26 cellular contexts compared by ENCODE assay signal in genomic region chr7:125409921-125410320, GRCh38.
"Had no signal": no experiment of that assay in that cellular context is flagged by ENCODE, and none has a peak within 500 bp of the region (broad histone marks: within the 10 kb centered on the region; RNA-seq: fewer than 3 reads in every experiment).

No MANE protein-coding gene starts in this region.

- FAIRE-seq: pancreas, small intestine, urothelium cell line had no signal

- DNase-seq: nephron progenitor cell; nucleus accumbens; pancreas; retina; right lobe of liver; sigmoid colon; small intestine; stimulated activated CD4-positive, alpha-beta T cell treated with anti-CD3 and anti-CD28 coated beads, Interleukin-15, amount 100 ng/mL, for 24 hours; stimulated activated CD4-positive, alpha-beta T cell treated with anti-CD3 and anti-CD28 coated beads, Interleukin-2, amount 100 ng/mL, for 24 hours; stimulated activated CD4-positive, alpha-beta T cell treated with anti-CD3 and anti-CD28 coated beads, Interleukin-2, amount 100 ng/mL, for 48 hours; stimulated activated CD4-positive, alpha-beta T cell treated with anti-CD3 and anti-CD28 coated beads, Interleukin-4, amount 100 ng/mL, for 24 hours; stimulated activated naive B cell treated with anti-CD40 and anti-IgM and Interleukin-4, amounts not matched to agents 10 μg/mL and 1 μg/mL and 100 μg/mL, for 72 hours; stimulated activated naive CD4-positive, alpha-beta T cell treated with Interleukin-2 at 50 U/mL for 16 hours; stomach; thyroid gland; trophoblast cell had no signal

- H3K36me3 ChIP-seq: neutrophil, pancreas, prostate gland, right atrium auricular region, right lobe of liver, sigmoid colon, stomach, thoracic aorta, thyroid gland, tibial nerve, upper lobe of left lung, vagina had no signal

- ATAC-seq: natural killer cell treated with Interleukin-12 subunit alpha and Interleukin-12 subunit beta and Interleukin-15 and Interleukin-18, amount 100 ng/mL, for 72 hours; pancreas; right lobe of liver; stimulated activated effector memory CD8-positive, alpha-beta T cell treated with anti-CD3 and anti-CD28 coated beads, Interleukin-12 subunit alpha, Interleukin-12 subunit beta, amount 100 ng/mL, for 72 hours; stimulated activated naive B cell treated with anti-CD40 and anti-IgM and Interleukin-4, amounts not matched to agents 10 μg/mL and 1 μg/mL and 100 μg/mL, for 72 hours had no signal

- H3K27me3 ChIP-seq: neutrophil, pancreas, right atrium auricular region, right lobe of liver, sigmoid colon, stomach, thyroid gland, tibial nerve, upper lobe of left lung, vagina had no signal

- H3K4me3 ChIP-seq: pancreas, prostate gland, right atrium auricular region, right lobe of liver, sigmoid colon, stomach, thoracic aorta, thyroid gland, tibial nerve, upper lobe of left lung, vagina had no signal

- H3K9me3 ChIP-seq: neutrophil, pancreas, prostate gland, right atrium auricular region, right lobe of liver, thoracic aorta, thyroid gland, tibial nerve, upper lobe of left lung, vagina had no signal

- H3K27ac ChIP-seq: neutrophil, pancreas, prostate gland, right atrium auricular region, right lobe of liver, sigmoid colon, stomach, thoracic aorta, thyroid gland, tibial nerve, upper lobe of left lung, vagina had no signal

- H3K4me1 ChIP-seq: pancreas, prostate gland, right atrium auricular region, right lobe of liver, sigmoid colon, stomach, thyroid gland, tibial nerve, upper lobe of left lung, vagina had no signal
